16 cellular contexts compared by ENCODE assay signal in the genomic region with DNA sequence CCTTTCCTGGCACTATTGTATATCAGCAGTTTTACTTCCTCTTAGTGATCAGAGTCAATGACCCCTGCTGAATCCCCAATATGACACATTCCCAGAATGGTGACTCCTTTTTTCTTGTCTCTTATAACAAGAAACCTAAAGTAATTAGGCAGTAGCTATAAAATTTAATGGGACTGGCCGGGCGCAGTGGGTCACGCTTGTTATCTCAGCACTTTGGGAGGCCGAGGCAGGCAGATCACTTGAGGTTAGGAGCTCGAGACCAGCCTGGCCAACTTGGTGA. TPM values are rescaled to one million over a fixed set of nuclear protein-coding genes. Genes with fewer than 3 reads are reported as not detected.
DNase-seq lines count a peak whose midpoint lies in the region; ATAC-seq, FAIRE-seq and TF ChIP-seq lines count a peak whose summit lies in the region.
"Had no signal": no experiment of that assay in that cellular context is flagged by ENCODE, and none has a peak within 500 bp of the region (broad histone marks: within the 10 kb centered on the region; RNA-seq: fewer than 3 reads in every experiment).

No MANE protein-coding gene starts in this region.

- intact Hi-C loops in mammary epithelial cell (cut with micrococcal nuclease): no loop called here
- intact Hi-C loops in mucosa of descending colon (cut with DNase I, micrococcal nuclease): no loop called here

- H3K79me2 ChIP-seq in mammary epithelial cell (ENCODE audit: insufficient read depth, low read length): no peaks in the 10 kb centered on the region

- H3K36me3 ChIP-seq in mammary epithelial cell (ENCODE audit: insufficient read depth, low read length) (no peaks in the 10 kb centered on the region), mucosa of rectum (ENCODE audit: control insufficient read depth in 2 of 2, insufficient read depth in 2 of 2, low read length in 2 of 2) (no peaks in the 10 kb centered on the region), mucosa of descending colon (ENCODE audit: low read depth) (no peaks in the 10 kb centered on the region)
- H3K36me3 ChIP-seq: WERI-Rb-1 had no signal

- H4K20me1 ChIP-seq in mammary epithelial cell (ENCODE audit: insufficient read depth, low read length): no peaks in the 10 kb centered on the region

- H3K27me3 Mint-ChIP-seq in HFFc6 (ENCODE audit: insufficient read depth): peaks cover 2% of the 10 kb centered on the region
- H3K27me3 Mint-ChIP-seq: activated naive CD8-positive, alpha-beta T cell treated with anti-CD3 and anti-CD28 coated beads, Interleukin-2, amount 10 ng/mL, durations not matched to agents 7 days and 5 days had no signal

- no peak for FAIRE-seq in A549 (lab: Jason Lieb, UNC)
- FAIRE-seq: GM19239 had no signal

- H3K27ac Mint-ChIP-seq in HFFc6: peak overlapping the region; percentile 76; the same call in 1 of the 2 replicates
- H3K27ac Mint-ChIP-seq: activated CD8-positive, alpha-beta T cell treated with anti-CD3 and anti-CD28 coated beads for 36 hours; activated naive CD8-positive, alpha-beta T cell treated with anti-CD3 and anti-CD28 coated beads, Interleukin-2, amount 10 ng/mL, durations not matched to agents 7 days and 5 days had no signal

- no peak overlapping the region for H2AFZ ChIP-seq in mammary epithelial cell (ENCODE audit: low read depth, low read length)

- no peaks in the 10 kb centered on the region for H3K9me3 ChIP-seq in A549
- no peaks in the 10 kb centered on the region for H3K9me3 ChIP-seq in mammary epithelial cell (replicated peaks; ENCODE audit: insufficient read depth, low read length)
- no peaks in the 10 kb centered on the region for H3K9me3 ChIP-seq in mucosa of rectum (ENCODE audit: control insufficient read depth in 2 of 2, low read length in 2 of 2)
- H3K9me3 ChIP-seq in mucosa of descending colon: no peaks in the 10 kb centered on the region

- 97% methylated on average over 5 of the region's 5 CpGs for whole genome bisulfite sequencing in A549 (ENCODE audit: missing lambda C conversion rate)
- 91% methylated on average over 5 of the region's 5 CpGs for WGBS in mammary epithelial cell (ENCODE audit: low coverage, missing lambda C conversion rate)

- TF ChIP-seq CTCF in A549 (IDR thresholded peaks at IDR 0.05) (no peak), HFFc6 (IDR thresholded peaks at IDR 0.05) (no peak), mammary epithelial cell (conservative IDR thresholded peaks at IDR 0.05 in 1 of 2, IDR thresholded peaks at IDR 0.05 in 1 of 2; ENCODE audit: extremely low read depth in 1 of 2, insufficient read depth in 1 of 2, low read depth in 1 of 2, low read length in 2 of 2) (no peak), mucosa of descending colon (IDR thresholded peaks at IDR 0.05) (no peak)

- in situ Hi-C loops in mammary epithelial cell (cut with MboI; ENCODE audit: low sequenced_read_pairs in 2 of 2): no loop called here

- DNase-seq in A549 (ENCODE audit: low read depth in 1 of 2, low spot score in 1 of 2) (no peak), HFFc6 (no peak), mammary epithelial cell (no peak), mucosa of descending colon (no peak)
- DNase-seq in stimulated activated CD4-positive, alpha-beta T cell treated with anti-CD3 and anti-CD28 coated beads, Interleukin-12 subunit alpha, Interleukin-12 subunit beta, amount 100 ng/mL, for 4 hours: no peak
- no peak for DNase-seq in activated CD4-positive, CD25-positive, alpha-beta regulatory T cell treated with anti-CD3 and anti-CD28 coated beads, Interleukin-2, amount 50 U/mL, for 72 hours
- DNase-seq: activated CD8-positive, alpha-beta T cell treated with anti-CD3 and anti-CD28 coated beads for 36 hours; activated naive CD8-positive, alpha-beta T cell treated with anti-CD3 and anti-CD28 coated beads, Interleukin-2, amount 10 ng/mL, durations not matched to agents 7 days and 5 days; NCI-H1694; NCI-H446 treated with DMSO at 0.1 percent for 48 hours; stimulated activated naive CD4-positive, alpha-beta T cell treated with Interleukin-2 at 50 U/mL for 16 hours; WERI-Rb-1 had no signal

- dilution Hi-C loops in mammary epithelial cell (cut with HindIII; ENCODE audit: low sequenced_read_pairs): no loop called here

- H3K4me3 Mint-ChIP-seq in HFFc6: no peak overlapping the region; the same call in 1 of the 2 replicates
- H3K4me3 Mint-ChIP-seq: activated CD8-positive, alpha-beta T cell treated with anti-CD3 and anti-CD28 coated beads for 36 hours; activated naive CD8-positive, alpha-beta T cell treated with anti-CD3 and anti-CD28 coated beads, Interleukin-2, amount 10 ng/mL, durations not matched to agents 7 days and 5 days; central memory CD8-positive, alpha-beta T cell had no signal

- H3K36me3 Mint-ChIP-seq in HFFc6 (ENCODE audit: low read depth): no peaks in the 10 kb centered on the region
- H3K36me3 Mint-ChIP-seq: activated naive CD8-positive, alpha-beta T cell treated with anti-CD3 and anti-CD28 coated beads, Interleukin-2, amount 10 ng/mL, durations not matched to agents 7 days and 5 days had no signal

- BruUV-seq in mammary epithelial cell (replicated peaks; lab: Mats Ljungman, UMichigan): no TSS peak

- H3K4me2 ChIP-seq in A549 (peak overlapping the region; percentile 71), mammary epithelial cell (ENCODE audit: insufficient read depth, low read depth, low read length) (peak overlapping the region; percentile 77)

- TF ChIP-seq RAD21 in A549 (conservative IDR thresholded peaks at IDR 0.05 in 1 of 2, IDR thresholded peaks at IDR 0.05 in 1 of 2): no peak

- peak overlapping the region; percentile 86 to 92 for H3K27ac ChIP-seq in A549
- no peak overlapping the region for H3K27ac ChIP-seq in mammary epithelial cell (ENCODE audit: insufficient read depth, low read depth, low read length)
- H3K27ac ChIP-seq in mucosa of rectum (ENCODE audit: low read depth in 2 of 2, low read length in 2 of 2): peak overlapping the region; percentile 56
- H3K27ac ChIP-seq: WERI-Rb-1 had no signal

- CTCF ChIA-PET in A549 (lab: Yijun Ruan, JAX) (interaction anchor here (0.6 to 2.3 kb wide), 3 partner anchors 10 to 48 kb away, joined by 3 to 14 read pairs (median 4); no protein-coding TSS in a partner anchor), mammary epithelial cell (lab: Charles Lee; ENCODE audit: low non-redundant PET) (no interaction called here)

- ATAC-seq in A549 (no peak), mucosa of descending colon (no peak), GM19455 (IDR thresholded peaks at IDR 0.05; ENCODE audit: unreplicated experiment) (no peak)
- ATAC-seq: activated CD8-positive, alpha-beta T cell treated with anti-CD3 and anti-CD28 coated beads for 36 hours had no signal

- H3K4me1 ChIP-seq in A549 (peaks cover 24% of the 10 kb centered on the region), mammary epithelial cell (ENCODE audit: insufficient read depth, low read length) (peaks cover 19% of the 10 kb centered on the region), mucosa of rectum (ENCODE audit: control insufficient read depth in 2 of 2, insufficient read depth in 2 of 2, low read length in 2 of 2) (peaks cover 0 to 10% of the 10 kb centered on the region in 2 donors), mucosa of descending colon (ENCODE audit: low read depth) (peaks cover 6% of the 10 kb centered on the region)

- H3K9me3 Mint-ChIP-seq in HFFc6: no peaks in the 10 kb centered on the region
- H3K9me3 Mint-ChIP-seq: activated CD8-positive, alpha-beta T cell treated with anti-CD3 and anti-CD28 coated beads for 36 hours; activated naive CD8-positive, alpha-beta T cell treated with anti-CD3 and anti-CD28 coated beads, Interleukin-2, amount 10 ng/mL, durations not matched to agents 7 days and 5 days; central memory CD8-positive, alpha-beta T cell had no signal

- H3K9ac ChIP-seq in mammary epithelial cell (ENCODE audit: insufficient read depth, low read length) (no peak overlapping the region), mucosa of rectum (ENCODE audit: low read depth in 1 of 2, low read length in 2 of 2) (no peak overlapping the region)

- TF ChIP-seq EP300 in A549 (IDR thresholded peaks at IDR 0.05): no peak

- POLR2A ChIA-PET in A549 (lab: Yijun Ruan, JAX): interaction anchor here (0.6 to 1.6 kb wide), 2 partner anchors 39 to 419 kb away, joined by 4 to 14 read pairs; no protein-coding TSS in a partner anchor

- peaks cover 30% of the 10 kb centered on the region for H3K4me1 Mint-ChIP-seq in HFFc6 (ENCODE audit: low read depth)
- H3K4me1 Mint-ChIP-seq: activated naive CD8-positive, alpha-beta T cell treated with anti-CD3 and anti-CD28 coated beads, Interleukin-2, amount 10 ng/mL, durations not matched to agents 7 days and 5 days; central memory CD8-positive, alpha-beta T cell had no signal

- TF ChIP-seq POLR2A in A549 (IDR thresholded peaks at IDR 0.05; ENCODE audit: low read length): no peak

- H3K27me3 ChIP-seq in mammary epithelial cell (ENCODE audit: insufficient read depth, low read length) (no peaks in the 10 kb centered on the region), mucosa of rectum (ENCODE audit: control insufficient read depth in 2 of 2, insufficient read depth in 2 of 2, low read length in 2 of 2) (no peaks in the 10 kb centered on the region)

- H3K4me3 ChIP-seq in A549 (no peak overlapping the region), mammary epithelial cell (replicated peaks in 1 of 3; ENCODE audit: insufficient read depth in 1 of 3, low read depth in 2 of 3, low read length in 3 of 3) (no peak overlapping the region), mucosa of rectum (ENCODE audit: low read length in 2 of 2) (no peak overlapping the region), mucosa of descending colon (no peak overlapping the region)

TF ChIP-seq in A549, 52 proteins besides CTCF, POLR2A, EP300 and RAD21 (continues in another document):
- TF ChIP-seq HOXA7 (CRISPR knock-in tag; IDR thresholded peaks at IDR 0.05): no peak
- TF ChIP-seq, protein P1, sequence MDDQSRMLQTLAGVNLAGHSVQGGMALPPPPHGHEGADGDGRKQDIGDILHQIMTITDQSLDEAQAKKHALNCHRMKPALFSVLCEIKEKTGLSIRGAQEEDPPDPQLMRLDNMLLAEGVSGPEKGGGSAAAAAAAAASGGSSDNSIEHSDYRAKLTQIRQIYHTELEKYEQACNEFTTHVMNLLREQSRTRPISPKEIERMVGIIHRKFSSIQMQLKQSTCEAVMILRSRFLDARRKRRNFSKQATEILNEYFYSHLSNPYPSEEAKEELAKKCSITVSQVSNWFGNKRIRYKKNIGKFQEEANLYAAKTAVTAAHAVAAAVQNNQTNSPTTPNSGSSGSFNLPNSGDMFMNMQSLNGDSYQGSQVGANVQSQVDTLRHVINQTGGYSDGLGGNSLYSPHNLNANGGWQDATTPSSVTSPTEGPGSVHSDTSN (IDR thresholded peaks at IDR 0.05): no peak
- no peak for TF ChIP-seq NPAS2 (CRISPR knock-in tag; IDR thresholded peaks at IDR 0.05; ENCODE audit: borderline replicate concordance)

RNA-seq across cellular contexts. Expression of a gene that starts 39.7 kb away (rescaled TPM):
- polyA plus RNA-seq in A549 (2011; rRNA removed): 25.9 and 28.4 TPM in 2 replicates
- 4.3 and 5.5 TPM in 2 replicates for polyA plus RNA-seq in A549 (2012; cell fraction: cytosol; rRNA removed)
- polyA plus RNA-seq in A549 (2012; cell fraction: nucleus; rRNA removed): 6.7 and 9.7 TPM in 2 replicates
- polyA plus RNA-seq in A549 (2017; fragmentation: RNase III; extraction: RNeasy Plus Mini Kit Qiagen cat#74134 plus additional on column Dnase treatment): 11.4 to 12.6 TPM (median 12.5 TPM) in 3 replicates
- polyA minus RNA-seq in A549 (2011; rRNA and poly(A)+ RNA removed): 38.6 and 39.3 TPM in 2 replicates
- 10 to 100 TPM; 32.8 to 37.8 (median 35.8) TPM for total RNA-seq in HFFc6 (2021; fragmentation: NEBNext Ultra II Directional; extraction: Animal tissue kit (Norgen Biotek cat#: 25700))
- total RNA-seq in mammary epithelial cell: 10 to 100 TPM; 50.8 to 56.1 TPM
- 9.6 TPM for polyA plus RNA-seq in mammary epithelial cell
- polyA minus RNA-seq in mammary epithelial cell: 35.7 TPM
- total RNA-seq in mucosa of descending colon: 10 to 100 TPM; 32.6 to 70.7 (median 50.2) TPM
